23 cellular contexts compared by ENCODE assay signal in genomic region chr17:21299981-21300600, GRCh38. TPM values are rescaled to one million over a fixed set of nuclear protein-coding genes. Genes with fewer than 3 reads are reported as not detected.
DNase-seq lines count a peak whose midpoint lies in the region; ATAC-seq and TF ChIP-seq lines count a peak whose summit lies in the region.
"Had no signal": no experiment of that assay in that cellular context is flagged by ENCODE, and none has a peak within 500 bp of the region (broad histone marks: within the 10 kb centered on the region; RNA-seq: fewer than 3 reads in every experiment).

No MANE protein-coding gene starts in this region.

- peaks cover 0 to 34% (median 16%) of the 10 kb centered on the region in 12 donors for H3K4me1 ChIP-seq in heart left ventricle
- H3K4me1 ChIP-seq in left ventricle myocardium inferior: peaks cover 44% of the 10 kb centered on the region
- H3K4me1 ChIP-seq in transverse colon: peaks cover 0 to 11% (median 0%) of the 10 kb centered on the region in 4 donors
- H3K4me1 ChIP-seq: SJCRH30 had no signal

- no peak overlapping the region for H3K27ac Mint-ChIP-seq in activated naive CD4-positive, alpha-beta T cell treated with anti-CD3 and anti-CD28 coated beads for 36 hours
- H3K27ac Mint-ChIP-seq: activated CD8-positive, alpha-beta T cell treated with anti-CD3 and anti-CD28 coated beads for 36 hours; activated naive CD8-positive, alpha-beta T cell treated with anti-CD3 and anti-CD28 coated beads, Interleukin-2, amount 50 U/mL, for 24 hours; memory B cell; T-cell; type B pancreatic cell had no signal

- in situ Hi-C loops in transverse colon (cut with MboI; ENCODE audit: low pct_ligation_motif_present in 1 of 4, low pct_unique_long_range_greater_than_20kb in 1 of 4, low sequenced_read_pairs in 3 of 4): loop anchor here (25.0 kb wide), 3 partner anchors 212 to 487 kb away; no protein-coding TSS in a partner anchor

- no peak for TF ChIP-seq CTCF in heart left ventricle (IDR thresholded peaks at IDR 0.05)
- TF ChIP-seq CTCF in left ventricle myocardium inferior (IDR thresholded peaks at IDR 0.05; ENCODE audit: borderline replicate concordance): no peak
- no peak for TF ChIP-seq CTCF in transverse colon (IDR thresholded peaks at IDR 0.05)

- H3K9me3 Mint-ChIP-seq in activated naive CD4-positive, alpha-beta T cell treated with anti-CD3 and anti-CD28 coated beads for 36 hours: peaks cover 3% of the 10 kb centered on the region
- H3K9me3 Mint-ChIP-seq: activated naive CD8-positive, alpha-beta T cell treated with anti-CD3 and anti-CD28 coated beads, Interleukin-2, amount 50 U/mL, for 24 hours; memory B cell; type B pancreatic cell had no signal

- 48 to 56% (median 53%) methylated on average over 7 of the region's 7 CpGs for WGBS in heart left ventricle, 4 donors
- WGBS in transverse colon (ENCODE audit: low coverage in 1 of 2), 2 donors: 59 to 70% methylated on average over 6 to 7 of the region's 7 CpGs

- H3K9me3 ChIP-seq in heart left ventricle (no peaks in the 10 kb centered on the region), left ventricle myocardium inferior (replicated peaks) (no peaks in the 10 kb centered on the region), transverse colon (no peaks in the 10 kb centered on the region)
- H3K9me3 ChIP-seq: heart right ventricle, SJCRH30 had no signal

- TF ChIP-seq POLR2A in heart left ventricle (IDR thresholded peaks at IDR 0.05): no peak
- TF ChIP-seq POLR2A in transverse colon (IDR thresholded peaks at IDR 0.05): no peak

- peaks cover 2 to 70% (median 63%) of the 10 kb centered on the region in 9 donors for H3K36me3 ChIP-seq in heart left ventricle
- H3K36me3 ChIP-seq in left ventricle myocardium inferior: peaks cover 64% of the 10 kb centered on the region
- H3K36me3 ChIP-seq in transverse colon: peaks cover 0 to 15% (median 4%) of the 10 kb centered on the region in 4 donors

- no peak overlapping the region for H3K4me3 Mint-ChIP-seq in activated naive CD4-positive, alpha-beta T cell treated with anti-CD3 and anti-CD28 coated beads for 36 hours
- H3K4me3 Mint-ChIP-seq: activated CD8-positive, alpha-beta T cell treated with anti-CD3 and anti-CD28 coated beads for 36 hours; activated naive CD8-positive, alpha-beta T cell treated with anti-CD3 and anti-CD28 coated beads, Interleukin-2, amount 50 U/mL, for 24 hours; memory B cell; T-cell; type B pancreatic cell had no signal

- CTCF ChIA-PET in activated naive CD4-positive, alpha-beta T cell treated with anti-CD3 and anti-CD28 coated beads for 36 hours (lab: Charles Lee): no interaction called here

- no peaks in the 10 kb centered on the region for H3K4me1 Mint-ChIP-seq in activated naive CD4-positive, alpha-beta T cell treated with anti-CD3 and anti-CD28 coated beads for 36 hours (ENCODE audit: low read depth)

- no peaks in the 10 kb centered on the region for H3K27me3 Mint-ChIP-seq in activated naive CD4-positive, alpha-beta T cell treated with anti-CD3 and anti-CD28 coated beads for 36 hours (ENCODE audit: low read depth)
- H3K27me3 Mint-ChIP-seq: activated CD8-positive, alpha-beta T cell treated with anti-CD3 and anti-CD28 coated beads for 36 hours; activated naive CD8-positive, alpha-beta T cell treated with anti-CD3 and anti-CD28 coated beads, Interleukin-2, amount 50 U/mL, for 24 hours; memory B cell; T-cell; type B pancreatic cell had no signal

- H3K27ac ChIP-seq in heart left ventricle: no peak overlapping the region
- no peak overlapping the region for H3K27ac ChIP-seq in left ventricle myocardium inferior (replicated peaks)
- H3K27ac ChIP-seq in transverse colon: no peak overlapping the region
- H3K27ac ChIP-seq: SJCRH30 had no signal

- H3K36me3 Mint-ChIP-seq in activated naive CD4-positive, alpha-beta T cell treated with anti-CD3 and anti-CD28 coated beads for 36 hours (ENCODE audit: low read depth): peaks cover 23% of the 10 kb centered on the region

- no peak overlapping the region for H3K4me3 ChIP-seq in heart left ventricle
- no peak overlapping the region for H3K4me3 ChIP-seq in left ventricle myocardium inferior
- no peak overlapping the region for H3K4me3 ChIP-seq in transverse colon
- H3K4me3 ChIP-seq: heart right ventricle, SJCRH30 had no signal

- intact Hi-C loops in heart left ventricle (cut with DNase I): loop anchor here in 1 of 10 donors (10.0 kb wide), 1 partner anchor 1145 kb away; no protein-coding TSS in a partner anchor
- intact Hi-C loops in left ventricle myocardium inferior (cut with micrococcal nuclease): no loop called here
- intact Hi-C loops in activated naive CD4-positive, alpha-beta T cell treated with anti-CD3 and anti-CD28 coated beads for 36 hours (cut with micrococcal nuclease): no loop called here
- intact Hi-C loops in transverse colon (cut with DNase I; ENCODE audit: low total_unique reads): no loop called here

- no peaks in the 10 kb centered on the region for H3K27me3 ChIP-seq in heart left ventricle
- H3K27me3 ChIP-seq in left ventricle myocardium inferior (ENCODE audit: low read depth): peaks cover 4% of the 10 kb centered on the region
- H3K27me3 ChIP-seq in transverse colon: no peaks in the 10 kb centered on the region
- H3K27me3 ChIP-seq: heart right ventricle had no signal

- no peak for ATAC-seq in heart left ventricle
- ATAC-seq: activated CD4-positive, CD25-positive, alpha-beta regulatory T cell treated with anti-CD3 and anti-CD28 coated beads, Interleukin-2, amount 50 U/mL, for 24 hours; activated CD8-positive, alpha-beta T cell treated with anti-CD3 and anti-CD28 coated beads for 36 hours; activated naive CD8-positive, alpha-beta T cell treated with anti-CD3 and anti-CD28 coated beads, Interleukin-2, amount 50 U/mL, for 24 hours; heart right ventricle; left colon; Panc1; T-cell had no signal

- TF ChIP-seq EP300 in transverse colon (IDR thresholded peaks at IDR 0.05; ENCODE audit: low read depth): no peak

- DNase-seq in heart left ventricle: peak in 3 of 5 donors; percentile 22 to 38 (median 28)
- DNase-seq in left ventricle myocardium inferior: no peak
- DNase-seq in NCI-H524 (lab: John Stamatoyannopoulos, UW): peak; percentile 56 to 75
- DNase-seq in epidermal melanocyte (ENCODE audit: insufficient read length, low spot score): peak; percentile 8
- DNase-seq in NOMO-1 treated with dmso at 0.1 percent for 144 hours (lab: John Stamatoyannopoulos, UW; ENCODE audit: unreplicated experiment): no peak
- DNase-seq in effector CD8-positive, alpha-beta T cell (lab: John Stamatoyannopoulos, UW): no peak
- DNase-seq in activated naive CD4-positive, alpha-beta T cell treated with anti-CD3 and anti-CD28 coated beads for 36 hours: no peak
- DNase-seq in transverse colon: no peak
- DNase-seq: activated CD8-positive, alpha-beta T cell treated with anti-CD3 and anti-CD28 coated beads for 36 hours; activated naive CD8-positive, alpha-beta T cell treated with anti-CD3 and anti-CD28 coated beads, Interleukin-2, amount 50 U/mL, for 24 hours; C1 segment of cervical spinal cord; EL; GOT3; heart right ventricle; left colon; NCI-H1105 treated with DMSO at 0.1 percent for 48 hours; NCI-H2081; SJCRH30; T-cell had no signal

RNA-seq across cellular contexts. Expression of gene MAP2K3, which starts 15.6 kb away (rescaled TPM):
- total RNA-seq in heart left ventricle (100 to 1,000 TPM in 1 of 9 donors, 10 to 100 TPM in 8; 29.4 to 170 (median 54.4) TPM), left ventricle myocardium inferior (41.7 TPM), transverse colon (100 to 1,000 TPM in 1 of 4 donors, 10 to 100 TPM in 3; 44.4 to 148 (median 59.6) TPM)
- polyA plus RNA-seq in heart left ventricle: 100 to 1,000 TPM in 1 of 2 donors, 10 to 100 TPM in 1; 29.6 to 156 TPM
- 10 to 100 TPM; 87.0 to 87.2 TPM for total RNA-seq in activated naive CD4-positive, alpha-beta T cell treated with anti-CD3 and anti-CD28 coated beads for 36 hours

RNA-seq across cellular contexts. Expression of gene NATD1, which starts 46.9 kb away (rescaled TPM):
- 10 to 100 TPM; 12.8 to 38.4 (median 19.8) TPM for total RNA-seq in heart left ventricle
- 1 to 10 TPM; 8.0 to 8.4 TPM for polyA plus RNA-seq in heart left ventricle
- 17.7 TPM for total RNA-seq in left ventricle myocardium inferior
- total RNA-seq in activated naive CD4-positive, alpha-beta T cell treated with anti-CD3 and anti-CD28 coated beads for 36 hours: 1 to 10 TPM; 2.1 to 2.5 TPM
- total RNA-seq in transverse colon: 1 to 10 TPM; 1.4 to 7.9 (median 5.0) TPM

Comparison
In these comparisons a context has a peak if more than half of its experiments do, and no peak if none do; other contexts are left out.
1. DNase-seq: peak in heart left ventricle (3 of 5), NCI-H524 (2 of 2) and epidermal melanocyte (single experiment); none in left ventricle myocardium inferior (single experiment), NOMO-1 treated with dmso at 0.1 percent for 144 hours (single experiment), effector CD8-positive, alpha-beta T cell (single experiment), activated naive CD4-positive, alpha-beta T cell treated with anti-CD3 and anti-CD28 coated beads for 36 hours (single experiment) and transverse colon (single experiment).